Comparison of ENCODE assay signal across 20 cellular contexts in genomic region chr2:139694327-139694726, GRCh38.
A peak's percentile ranks its signal among the peaks of the same experiment; 100 is the strongest.
DNase-seq lines count a peak whose midpoint lies in the region; ATAC-seq, FAIRE-seq and TF ChIP-seq lines count a peak whose summit lies in the region.
"Had no signal": no experiment of that assay in that cellular context is flagged by ENCODE, and none has a peak within 500 bp of the region (broad histone marks: within the 10 kb centered on the region; RNA-seq: fewer than 3 reads in every experiment).

No MANE protein-coding gene starts in this region.

- H2BK5ac ChIP-seq in H9 (ENCODE audit: insufficient read length, low read length), result no peak overlapping the region

- H3K18ac ChIP-seq in H9 (ENCODE audit: insufficient read length, low read depth, low read length), result no peak overlapping the region

- H2BK120ac ChIP-seq in H9 (ENCODE audit: low read depth, low read length, poor library complexity, severe bottlenecking), result no peak overlapping the region

- no peak overlapping the region for H2AFZ ChIP-seq in H9 (ENCODE audit: low read length)

- H3K79me2 ChIP-seq in H9 (ENCODE audit: insufficient read depth, low read length), result no peaks in the 10 kb centered on the region

- H3K4me2 ChIP-seq in H9 (ENCODE audit: insufficient read depth, insufficient read length, low read length), result no peak overlapping the region
- H3K4me2 ChIP-seq: BLaER1 treated with 17β-estradiol and CSF1 and Interleukin-3, amounts not matched to agents 10 nM and 100 nM had no signal

- CTCF ChIA-PET in WTC11 (lab: Charles Lee), result no interaction called here
- CTCF ChIA-PET in CD8-positive, alpha-beta T cell (lab: Charles Lee), result no interaction called here

- POLR2A ChIA-PET in WTC11 (lab: Charles Lee), result no interaction called here
- POLR2A ChIA-PET in CD8-positive, alpha-beta T cell (lab: Charles Lee), result no interaction called here

- TF ChIP-seq EP300 in suprapubic skin (IDR thresholded peaks at IDR 0.05), result no peak

- H4K20me1 ChIP-seq in H9 (ENCODE audit: control insufficient read depth, insufficient read depth, insufficient read length), result no peaks in the 10 kb centered on the region
- H4K20me1 ChIP-seq: BLaER1 treated with 17β-estradiol and CSF1 and Interleukin-3, amounts not matched to agents 10 nM and 100 nM had no signal

- ATAC-seq in WTC11, result no peak
- ATAC-seq in CD8-positive, alpha-beta T cell, result no peak
- ATAC-seq: HepG2 had no signal

- H3K4me1 ChIP-seq in H9 (ENCODE audit: insufficient read depth, low read length), result no peaks in the 10 kb centered on the region; the same call in 1 of the 2 replicates
- no peaks in the 10 kb centered on the region for H3K4me1 ChIP-seq in suprapubic skin
- no peaks in the 10 kb centered on the region for H3K4me1 ChIP-seq in CD8-positive, alpha-beta T cell (ENCODE audit: insufficient read depth, low read length)
- H3K4me1 ChIP-seq: BLaER1 treated with 17β-estradiol and CSF1 and Interleukin-3, amounts not matched to agents 10 nM and 100 nM had no signal

- H3K4me3 ChIP-seq in suprapubic skin, result no peak overlapping the region
- no peak overlapping the region for H3K4me3 ChIP-seq in CD8-positive, alpha-beta T cell (ENCODE audit: low read depth, low read length)
- H3K4me3 ChIP-seq: BLaER1 treated with 17β-estradiol and CSF1 and Interleukin-3, amounts not matched to agents 10 nM and 100 nM; HAP-1 had no signal

- DNase-seq in H9, result no peak
- DNase-seq in WTC11 (ENCODE audit: low spot score), result no peak
- peak; percentile 48 for DNase-seq in iPS DF 19.7 (ENCODE audit: low read depth, low spot score)
- DNase-seq in activated gamma-delta T cell treated with Interleukin-2 at 50 U/mL for 16 hours, result no peak
- DNase-seq in suprapubic skin (ENCODE audit: low spot score in 2 of 2), result no peak
- no peak for DNase-seq in CD8-positive, alpha-beta T cell
- DNase-seq: CD8-positive, alpha-beta memory T cell; COR-L47; DMS153; DMS79; GDM1; GOT3; KBM-7 had no signal

- peaks cover 31 to 40% of the 10 kb centered on the region in 2 experiments for H3K4me1 Mint-ChIP-seq in H9
- H3K4me1 Mint-ChIP-seq in WTC11, result peaks cover 60% of the 10 kb centered on the region
- H3K4me1 Mint-ChIP-seq in CD8-positive, alpha-beta T cell (ENCODE audit: low read depth), result no peaks in the 10 kb centered on the region
- H3K4me1 Mint-ChIP-seq: B cell; CD8-positive, alpha-beta memory T cell; IgD-negative memory B cell had no signal

- no peaks in the 10 kb centered on the region for H3K27me3 Mint-ChIP-seq in H9 (ENCODE audit: low read depth)
- H3K27me3 Mint-ChIP-seq in WTC11 (ENCODE audit: low read depth), result no peaks in the 10 kb centered on the region
- H3K27me3 Mint-ChIP-seq in CD8-positive, alpha-beta T cell (ENCODE audit: low read depth), result no peaks in the 10 kb centered on the region
- H3K27me3 Mint-ChIP-seq: B cell; CD8-positive, alpha-beta memory T cell; IgD-negative memory B cell had no signal

- no peaks in the 10 kb centered on the region for H3K9me3 ChIP-seq in H9 (ENCODE audit: control insufficient read depth, low read depth, low read length)
- peaks cover 3% of the 10 kb centered on the region for H3K9me3 ChIP-seq in suprapubic skin
- no peaks in the 10 kb centered on the region for H3K9me3 ChIP-seq in CD8-positive, alpha-beta T cell (ENCODE audit: low read length)
- H3K9me3 ChIP-seq: BLaER1 treated with 17β-estradiol and CSF1 and Interleukin-3, amounts not matched to agents 10 nM and 100 nM; HAP-1 had no signal

- H4K91ac ChIP-seq in H9 (ENCODE audit: insufficient read length, low read depth, low read length), result no peak overlapping the region

- no peaks in the 10 kb centered on the region for H3K9me3 Mint-ChIP-seq in H9
- no peaks in the 10 kb centered on the region for H3K9me3 Mint-ChIP-seq in WTC11
- peaks cover 2% of the 10 kb centered on the region for H3K9me3 Mint-ChIP-seq in CD8-positive, alpha-beta T cell
- H3K9me3 Mint-ChIP-seq: IgD-negative memory B cell had no signal

- no peak overlapping the region for H3T11ph ChIP-seq in H9 (ENCODE audit: low read length)

- H3K36me3 Mint-ChIP-seq in H9 (ENCODE audit: insufficient read depth in 1 of 3, low read depth in 3 of 3) (no peaks in the 10 kb centered on the region), WTC11 (no peaks in the 10 kb centered on the region)
- H3K36me3 Mint-ChIP-seq in CD8-positive, alpha-beta T cell, result no peaks in the 10 kb centered on the region
- H3K36me3 Mint-ChIP-seq: CD8-positive, alpha-beta memory T cell; IgD-negative memory B cell had no signal

- no CpG with 5 or more reads among the region's 1 CpG for WGBS in H9 (ENCODE audit: extremely low coverage, insufficient read length, low lambda C conversion rate)
- 73% methylated on average over 1 of the region's 1 CpG for WGBS in suprapubic skin

- H2BK20ac ChIP-seq in H9 (ENCODE audit: low read depth, low read length, poor library complexity, severe bottlenecking), result no peak overlapping the region

- no peak for TF ChIP-seq POLR2A in suprapubic skin (IDR thresholded peaks at IDR 0.05)

- H3K27ac Mint-ChIP-seq in H9, result peak overlapping the region; percentile 67 to 92 (median 89); a peak in 5 of 7 replicates
- H3K27ac Mint-ChIP-seq in WTC11, result peak overlapping the region; percentile 95
- no peak overlapping the region for H3K27ac Mint-ChIP-seq in CD8-positive, alpha-beta T cell
- H3K27ac Mint-ChIP-seq: B cell; CD8-positive, alpha-beta memory T cell; IgD-negative memory B cell had no signal

- H3K23me2 ChIP-seq in H9 (ENCODE audit: insufficient read length, low read depth, low read length, poor library complexity, severe bottlenecking), result no peaks in the 10 kb centered on the region

- peak; percentile 51 for FAIRE-seq in islet of Langerhans (lab: Jason Lieb, UNC)
- FAIRE-seq: GM12892, HepG2 had no signal

- H3K9ac ChIP-seq in H9 (ENCODE audit: extremely low read depth, insufficient read length, low read length), result no peak overlapping the region
- H3K9ac ChIP-seq: BLaER1 treated with 17β-estradiol and CSF1 and Interleukin-3, amounts not matched to agents 10 nM and 100 nM had no signal

- H4K5ac ChIP-seq in H9 (ENCODE audit: insufficient read length, low read depth, low read length), result no peak overlapping the region

- no peak overlapping the region for H3K23ac ChIP-seq in H9 (ENCODE audit: insufficient read length, low read depth, low read length)

- H3K79me1 ChIP-seq in H9 (ENCODE audit: insufficient read depth, low read depth, low read length, poor library complexity, severe bottlenecking), result no peaks in the 10 kb centered on the region

- no peak overlapping the region for H2AK5ac ChIP-seq in H9 (ENCODE audit: insufficient read length, low read length)

- H3K4me3 Mint-ChIP-seq in H9, result no peak overlapping the region; a peak in 2 of 5 replicates
- H3K4me3 Mint-ChIP-seq in WTC11, result peak overlapping the region; percentile 49
- H3K4me3 Mint-ChIP-seq in CD8-positive, alpha-beta T cell, result no peak overlapping the region
- H3K4me3 Mint-ChIP-seq: B cell; CD8-positive, alpha-beta memory T cell; IgD-negative memory B cell had no signal

- H2BK12ac ChIP-seq in H9 (ENCODE audit: insufficient read length, low read depth, low read length), result no peak overlapping the region

- H2BK15ac ChIP-seq in H9 (ENCODE audit: low read depth, low read length), result no peak overlapping the region

- H3K56ac ChIP-seq in H9 (ENCODE audit: insufficient read length, low read depth, low read length), result no peak overlapping the region

- H3K27me3 ChIP-seq in H9 (ENCODE audit: insufficient read depth, low read length) (no peaks in the 10 kb centered on the region), suprapubic skin (no peaks in the 10 kb centered on the region)
- H3K27me3 ChIP-seq in CD8-positive, alpha-beta T cell (ENCODE audit: insufficient read depth, low read length), result no peaks in the 10 kb centered on the region
- H3K27me3 ChIP-seq: BLaER1 treated with 17β-estradiol and CSF1 and Interleukin-3, amounts not matched to agents 10 nM and 100 nM had no signal

- intact Hi-C loops in CD8-positive, alpha-beta T cell (cut with DNase I, micrococcal nuclease), result no loop called here

- no peak overlapping the region for H4K8ac ChIP-seq in H9 (replicated peaks; ENCODE audit: insufficient read length, low read depth, low read length)

- H3K27ac ChIP-seq in H9 (ENCODE audit: insufficient read length, low read depth, low read length), result no peak overlapping the region
- H3K27ac ChIP-seq in suprapubic skin, result no peak overlapping the region
- no peak overlapping the region for H3K27ac ChIP-seq in CD8-positive, alpha-beta T cell (ENCODE audit: low read depth, low read length)
- H3K27ac ChIP-seq: BLaER1 treated with 17β-estradiol and CSF1 and Interleukin-3, amounts not matched to agents 10 nM and 100 nM had no signal

- H3K4ac ChIP-seq in H9 (ENCODE audit: low read depth, low read length), result no peak overlapping the region

- no peak overlapping the region for H3K14ac ChIP-seq in H9 (ENCODE audit: insufficient read depth, low read length)

- no peak for TF ChIP-seq CTCF in H9 (conservative IDR thresholded peaks at IDR 0.05)
- no peak for TF ChIP-seq CTCF in WTC11 (IDR thresholded peaks at IDR 0.05)
- no peak for TF ChIP-seq CTCF in suprapubic skin (IDR thresholded peaks at IDR 0.05)
- no peak for TF ChIP-seq CTCF in CD8-positive, alpha-beta T cell (IDR thresholded peaks at IDR 0.05)

- H3K36me3 ChIP-seq in suprapubic skin, result no peaks in the 10 kb centered on the region
- H3K36me3 ChIP-seq in CD8-positive, alpha-beta T cell (ENCODE audit: insufficient read depth, low read length), result no peaks in the 10 kb centered on the region
- H3K36me3 ChIP-seq: BLaER1 treated with 17β-estradiol and CSF1 and Interleukin-3, amounts not matched to agents 10 nM and 100 nM; HAP-1 had no signal

TF ChIP-seq in WTC11, 78 proteins besides CTCF, POLR2A, EP300 and RAD21 (continues in another document):
- TF ChIP-seq E2F5 (CRISPR knock-in tag; IDR thresholded peaks at IDR 0.05) (no peak), FOXP4 (CRISPR knock-in tag; IDR thresholded peaks at IDR 0.05) (no peak)
